Comparison of ENCODE assay signal across 1 cellular context in genomic region chr9:70422371-70423043, GRCh38.
TF ChIP-seq lines count a peak whose summit lies in the region.

No MANE protein-coding gene starts in this region.

TF ChIP-seq in H1, 55 proteins besides CTCF, POLR2A, EP300 and RAD21 (continued from another document):
- TF ChIP-seq SP4 (IDR thresholded peaks at IDR 0.05; ENCODE audit: low read length): no peak
- TF ChIP-seq NRF1 (IDR thresholded peaks at IDR 0.05; ENCODE audit: low read depth, low read length): no peak
- TF ChIP-seq SRF (IDR thresholded peaks at IDR 0.05; ENCODE audit: low read depth, low read length): no peak
- no peak for TF ChIP-seq HDAC2 (IDR thresholded peaks at IDR 0.05; ENCODE audit: borderline replicate concordance in 1 of 2, low read depth in 2 of 2, low read length in 2 of 2)
- no peak for TF ChIP-seq CHD2 (IDR thresholded peaks at IDR 0.05; ENCODE audit: low read length)
- no peak for TF ChIP-seq PHF8 (conservative IDR thresholded peaks at IDR 0.05; ENCODE audit: low read depth, low read length)
- no peak for TF ChIP-seq SP1 (IDR thresholded peaks at IDR 0.05; ENCODE audit: low read depth, low read length)
- TF ChIP-seq RXRA (IDR thresholded peaks at IDR 0.05; ENCODE audit: insufficient read depth, low read depth, low read length): no peak
- TF ChIP-seq EGR1 (IDR thresholded peaks at IDR 0.05; ENCODE audit: borderline replicate concordance, low read depth, low read length): no peak
- TF ChIP-seq KDM4A (IDR thresholded peaks at IDR 0.05; ENCODE audit: low read depth, low read length, severe bottlenecking): no peak
- no peak for TF ChIP-seq RNF2 (IDR thresholded peaks at IDR 0.05; ENCODE audit: borderline replicate concordance, low read depth, low read length, missing control alignments, poor library complexity, severe bottlenecking)
- TF ChIP-seq TAF1 (IDR thresholded peaks at IDR 0.05; ENCODE audit: low read depth, low read length): no peak
- TF ChIP-seq, protein P1, sequence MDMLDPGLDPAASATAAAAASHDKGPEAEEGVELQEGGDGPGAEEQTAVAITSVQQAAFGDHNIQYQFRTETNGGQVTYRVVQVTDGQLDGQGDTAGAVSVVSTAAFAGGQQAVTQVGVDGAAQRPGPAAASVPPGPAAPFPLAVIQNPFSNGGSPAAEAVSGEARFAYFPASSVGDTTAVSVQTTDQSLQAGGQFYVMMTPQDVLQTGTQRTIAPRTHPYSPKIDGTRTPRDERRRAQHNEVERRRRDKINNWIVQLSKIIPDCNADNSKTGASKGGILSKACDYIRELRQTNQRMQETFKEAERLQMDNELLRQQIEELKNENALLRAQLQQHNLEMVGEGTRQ (IDR thresholded peaks at IDR 0.05; ENCODE audit: low read length): no peak
- TF ChIP-seq JUN (IDR thresholded peaks at IDR 0.05; ENCODE audit: low read depth, low read length): no peak
- TF ChIP-seq NANOG (IDR thresholded peaks at IDR 0.05; ENCODE audit: insufficient read depth, low read depth, low read length, poor library complexity, severe bottlenecking): no peak
- TF ChIP-seq GABPA (IDR thresholded peaks at IDR 0.05; ENCODE audit: borderline replicate concordance, insufficient read depth, low read length): no peak
